15 cellular contexts compared by ENCODE assay signal in genomic region chr7:102814025-102814471, GRCh38.
DNase-seq lines count a peak whose midpoint lies in the region; ATAC-seq and TF ChIP-seq lines count a peak whose summit lies in the region.
"Had no signal": no experiment of that assay in that cellular context is flagged by ENCODE, and none has a peak within 500 bp of the region (broad histone marks: within the 10 kb centered on the region; RNA-seq: fewer than 3 reads in every experiment).

No MANE protein-coding gene starts in this region.

- no peaks in the 10 kb centered on the region for H3K9me3 Mint-ChIP-seq in activated CD8-positive, alpha-beta memory T cell treated with anti-CD3 and anti-CD28 coated beads, Interleukin-2, amount 10 ng/mL, durations not matched to agents 7 days and 5 days (ENCODE audit: low read depth)
- H3K9me3 Mint-ChIP-seq: activated naive CD8-positive, alpha-beta T cell treated with anti-CD3 and anti-CD28 coated beads, Interleukin-2, amount 10 ng/mL, durations not matched to agents 7 days and 5 days; type B pancreatic cell had no signal

- no peaks in the 10 kb centered on the region for H3K9me3 ChIP-seq in smooth muscle cell (replicated peaks; ENCODE audit: low read depth)
- H3K9me3 ChIP-seq: mucosa of descending colon had no signal

- H3K27me3 Mint-ChIP-seq in activated CD8-positive, alpha-beta memory T cell treated with anti-CD3 and anti-CD28 coated beads, Interleukin-2, amount 10 ng/mL, durations not matched to agents 7 days and 5 days, result peaks cover 2% of the 10 kb centered on the region
- H3K27me3 Mint-ChIP-seq: activated naive CD8-positive, alpha-beta T cell treated with anti-CD3 and anti-CD28 coated beads, Interleukin-2, amount 10 ng/mL, durations not matched to agents 7 days and 5 days; type B pancreatic cell had no signal

- CTCF ChIA-PET in activated CD8-positive, alpha-beta memory T cell treated with anti-CD3 and anti-CD28 coated beads, Interleukin-2, amount 10 ng/mL, durations not matched to agents 7 days and 5 days (lab: Charles Lee), result no interaction called here

- no peak for TF ChIP-seq CTCF in epithelial cell of proximal tubule (conservative IDR thresholded peaks at IDR 0.05; ENCODE audit: low read depth, low read length)
- TF ChIP-seq CTCF in smooth muscle cell (IDR thresholded peaks at IDR 0.05; ENCODE audit: borderline replicate concordance, insufficient read depth, poor library complexity, severe bottlenecking), result no peak

- no peaks in the 10 kb centered on the region for H3K4me1 ChIP-seq in smooth muscle cell (ENCODE audit: low read depth)

- no peak overlapping the region for H2AFZ ChIP-seq in smooth muscle cell (ENCODE audit: low read depth)
- H2AFZ ChIP-seq: parathyroid adenoma had no signal

- H3K4me1 Mint-ChIP-seq in activated CD8-positive, alpha-beta memory T cell treated with anti-CD3 and anti-CD28 coated beads, Interleukin-2, amount 10 ng/mL, durations not matched to agents 7 days and 5 days, result peaks cover 17% of the 10 kb centered on the region

- no peaks in the 10 kb centered on the region for H3K36me3 ChIP-seq in smooth muscle cell (ENCODE audit: low read depth)

- H3K27ac ChIP-seq in smooth muscle cell (ENCODE audit: low read depth), result peak overlapping the region; percentile 51
- H3K27ac ChIP-seq: coronary artery, parathyroid adenoma had no signal

- WGBS in smooth muscle cell (ENCODE audit: low lambda C conversion rate), result 47% methylated on average over 4 of the region's 4 CpGs

- H3K27ac Mint-ChIP-seq in activated CD8-positive, alpha-beta memory T cell treated with anti-CD3 and anti-CD28 coated beads, Interleukin-2, amount 10 ng/mL, durations not matched to agents 7 days and 5 days, result no peak overlapping the region
- H3K27ac Mint-ChIP-seq: activated naive CD8-positive, alpha-beta T cell treated with anti-CD3 and anti-CD28 coated beads, Interleukin-2, amount 10 ng/mL, durations not matched to agents 7 days and 5 days; type B pancreatic cell had no signal

- no peaks in the 10 kb centered on the region for H4K20me1 ChIP-seq in smooth muscle cell (ENCODE audit: low read depth)

- peak overlapping the region; percentile 42 for H3K4me2 ChIP-seq in smooth muscle cell

- H3K4me3 Mint-ChIP-seq in activated CD8-positive, alpha-beta memory T cell treated with anti-CD3 and anti-CD28 coated beads, Interleukin-2, amount 10 ng/mL, durations not matched to agents 7 days and 5 days, result no peak overlapping the region
- H3K4me3 Mint-ChIP-seq: activated naive CD8-positive, alpha-beta T cell treated with anti-CD3 and anti-CD28 coated beads, Interleukin-2, amount 10 ng/mL, durations not matched to agents 7 days and 5 days; type B pancreatic cell had no signal

- no peak overlapping the region for H3K4me3 ChIP-seq in epithelial cell of proximal tubule (ENCODE audit: low read depth, low read length)
- no peak overlapping the region for H3K4me3 ChIP-seq in smooth muscle cell
- H3K4me3 ChIP-seq: coronary artery, mucosa of descending colon had no signal

- no peak overlapping the region for H3K9ac ChIP-seq in smooth muscle cell (ENCODE audit: low read depth)
- H3K9ac ChIP-seq: parathyroid adenoma had no signal

- no peaks in the 10 kb centered on the region for H3F3A ChIP-seq in smooth muscle cell (ENCODE audit: low read depth)

- no peaks in the 10 kb centered on the region for H3K27me3 ChIP-seq in smooth muscle cell (ENCODE audit: low read depth)

- no peak for DNase-seq in activated CD8-positive, alpha-beta memory T cell treated with anti-CD3 and anti-CD28 coated beads, Interleukin-2, amount 10 ng/mL, durations not matched to agents 7 days and 5 days
- no peak for DNase-seq in activated CD8-positive, alpha-beta memory T cell treated with anti-CD3 and anti-CD28 coated beads, Interleukin-2, amount 50 U/mL, for 48 hours
- DNase-seq in RKO (ENCODE audit: low spot score) (peak; percentile 84), epithelial cell of proximal tubule (ENCODE audit: low read depth) (peak; percentile 72), smooth muscle cell (lab: John Stamatoyannopoulos, UW; ENCODE audit: unreplicated experiment) (no peak), glomerular visceral epithelial cell (ENCODE audit: extremely low spot score) (no peak)
- no peak for DNase-seq in stimulated activated CD4-positive, alpha-beta T cell treated with anti-CD3 and anti-CD28 coated beads, Interleukin-4, amount 100 ng/mL, for 4 hours
- DNase-seq: activated naive CD8-positive, alpha-beta T cell treated with anti-CD3 and anti-CD28 coated beads, Interleukin-2, amount 10 ng/mL, durations not matched to agents 7 days and 5 days; mucosa of descending colon; NCI-H524 had no signal

- peaks cover 15% of the 10 kb centered on the region for H3K36me3 Mint-ChIP-seq in activated CD8-positive, alpha-beta memory T cell treated with anti-CD3 and anti-CD28 coated beads, Interleukin-2, amount 10 ng/mL, durations not matched to agents 7 days and 5 days

- peak; percentile 77 for ATAC-seq in activated CD8-positive, alpha-beta memory T cell treated with anti-CD3 and anti-CD28 coated beads, Interleukin-2, amount 10 ng/mL, durations not matched to agents 7 days and 5 days
- no peak for ATAC-seq in HG02623 (IDR thresholded peaks at IDR 0.05; ENCODE audit: unreplicated experiment)
- ATAC-seq: mucosa of descending colon, Panc1 had no signal

- no peaks in the 10 kb centered on the region for H3K79me2 ChIP-seq in smooth muscle cell (ENCODE audit: low read depth)
- H3K79me2 ChIP-seq: parathyroid adenoma had no signal

Comparison
In these comparisons a context has a peak if more than half of its experiments do, and no peak if none do; other contexts are left out.
1. DNase-seq: peak in RKO (single experiment) and epithelial cell of proximal tubule (single experiment); none in activated CD8-positive, alpha-beta memory T cell treated with anti-CD3 and anti-CD28 coated beads, Interleukin-2, amount 10 ng/mL, durations not matched to agents 7 days and 5 days (single experiment), activated CD8-positive, alpha-beta memory T cell treated with anti-CD3 and anti-CD28 coated beads, Interleukin-2, amount 50 U/mL, for 48 hours (single experiment), smooth muscle cell (single experiment), stimulated activated CD4-positive, alpha-beta T cell treated with anti-CD3 and anti-CD28 coated beads, Interleukin-4, amount 100 ng/mL, for 4 hours (0 of 2) and glomerular visceral epithelial cell (single experiment).